In the genomic region with DNA sequence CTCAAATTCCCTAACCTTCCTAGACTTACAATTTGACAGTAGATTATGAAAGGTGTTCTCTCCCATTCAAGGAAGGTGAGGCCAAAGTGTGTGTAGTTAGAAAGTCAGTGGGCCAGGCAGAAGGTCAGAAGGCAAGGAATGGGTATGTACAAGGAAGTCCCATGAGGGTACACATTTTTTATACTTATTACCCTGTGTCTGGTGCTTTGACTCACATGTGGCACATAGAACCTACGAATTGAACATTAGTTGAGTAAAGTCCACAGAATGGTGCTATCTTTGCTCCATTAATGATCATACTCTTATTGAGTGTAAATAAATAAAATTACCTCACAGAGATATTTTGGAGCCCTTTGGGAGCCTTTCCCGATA, we compare ENCODE assay signal across 18 cellular contexts. TPM values are rescaled to one million over a fixed set of nuclear protein-coding genes. Genes with fewer than 3 reads are reported as not detected.
DNase-seq lines count a peak whose midpoint lies in the region; ATAC-seq, FAIRE-seq and TF ChIP-seq lines count a peak whose summit lies in the region.
"Had no signal": no experiment of that assay in that cellular context is flagged by ENCODE, and none has a peak within 500 bp of the region (broad histone marks: within the 10 kb centered on the region; RNA-seq: fewer than 3 reads in every experiment).

No MANE protein-coding gene starts in this region.

- no peak overlapping the region for H3K4me3 Mint-ChIP-seq in Caco-2 (ENCODE audit: unreplicated experiment)
- no peak overlapping the region for H3K4me3 Mint-ChIP-seq in central memory CD8-positive, alpha-beta T cell
- no peak overlapping the region for H3K4me3 Mint-ChIP-seq in stimulated activated effector memory CD8-positive, alpha-beta T cell treated with anti-CD3 and anti-CD28 coated beads, Interleukin-12 subunit alpha, Interleukin-12 subunit beta, amount 100 ng/mL, for 72 hours

- H3K27me3 Mint-ChIP-seq in Caco-2 (ENCODE audit: insufficient read depth, unreplicated experiment): no peaks in the 10 kb centered on the region
- no peaks in the 10 kb centered on the region for H3K27me3 Mint-ChIP-seq in central memory CD8-positive, alpha-beta T cell

- H3K27me3 ChIP-seq in Caco-2 (replicated peaks; ENCODE audit: control insufficient read depth, insufficient read depth, low read length) (no peaks in the 10 kb centered on the region), lung (ENCODE audit: control insufficient read depth, insufficient read depth) (no peaks in the 10 kb centered on the region)
- H3K27me3 ChIP-seq: MG63 had no signal

- H3K4me1 Mint-ChIP-seq in Caco-2 (ENCODE audit: low read depth, unreplicated experiment): peaks cover 33% of the 10 kb centered on the region
- peaks cover 68% of the 10 kb centered on the region for H3K4me1 Mint-ChIP-seq in central memory CD8-positive, alpha-beta T cell
- H3K4me1 Mint-ChIP-seq in stimulated activated effector memory CD8-positive, alpha-beta T cell treated with anti-CD3 and anti-CD28 coated beads, Interleukin-12 subunit alpha, Interleukin-12 subunit beta, amount 100 ng/mL, for 72 hours: peaks cover 46% of the 10 kb centered on the region

- POLR2A ChIA-PET in Caco-2 (lab: Charles Lee): interaction anchor here (0.6 kb wide), 1 partner anchor 1831 kb away, joined by 6 read pairs; no protein-coding TSS in a partner anchor

- H3K36me3 Mint-ChIP-seq in Caco-2 (ENCODE audit: insufficient read depth, unreplicated experiment): peaks cover 24% of the 10 kb centered on the region
- peaks cover 30% of the 10 kb centered on the region for H3K36me3 Mint-ChIP-seq in central memory CD8-positive, alpha-beta T cell (ENCODE audit: insufficient read depth)
- H3K36me3 Mint-ChIP-seq in stimulated activated effector memory CD8-positive, alpha-beta T cell treated with anti-CD3 and anti-CD28 coated beads, Interleukin-12 subunit alpha, Interleukin-12 subunit beta, amount 100 ng/mL, for 72 hours: peaks cover 23% of the 10 kb centered on the region

- BruUV-seq in Caco-2 (replicated peaks; lab: Mats Ljungman, UMichigan): no TSS peak

- no peaks in the 10 kb centered on the region; the same call in 1 of the 2 replicates for H3K36me3 ChIP-seq in Caco-2 (ENCODE audit: control insufficient read depth, insufficient read depth, low read length)
- no peaks in the 10 kb centered on the region for H3K36me3 ChIP-seq in lung (ENCODE audit: control insufficient read depth in 2 of 2, insufficient read depth in 2 of 2, low read length in 2 of 2)
- H3K36me3 ChIP-seq: BE2C, MG63, SJSA1 had no signal

- no peak for TF ChIP-seq CTCF in Caco-2 (IDR thresholded peaks at IDR 0.05; ENCODE audit: insufficient read depth in 1 of 2, low read depth in 1 of 2, low read length in 1 of 2, severe bottlenecking in 1 of 2, unreplicated experiment in 1 of 2)
- no peak for TF ChIP-seq CTCF in lung (IDR thresholded peaks at IDR 0.05; ENCODE audit: control extremely low read depth, extremely low read depth)

- H3K4me1 ChIP-seq in Caco-2 (peaks cover 46% of the 10 kb centered on the region), lung (ENCODE audit: control insufficient read depth in 2 of 2, insufficient read depth in 2 of 2, low read length in 2 of 2) (peaks cover 0 to 2% of the 10 kb centered on the region in 2 donors)
- H3K4me1 ChIP-seq: BE2C, SJSA1 had no signal

- ATAC-seq in central memory CD8-positive, alpha-beta T cell (replicated peaks; ENCODE audit: extremely low read depth, poor library complexity, severe bottlenecking): no peak
- peak; percentile 37 for ATAC-seq in lung (ENCODE audit: insufficient read depth, low FRiP score)
- ATAC-seq in stimulated activated effector memory CD8-positive, alpha-beta T cell treated with anti-CD3 and anti-CD28 coated beads, Interleukin-12 subunit alpha, Interleukin-12 subunit beta, amount 100 ng/mL, for 72 hours: no peak
- no peak for ATAC-seq in GM18519 (IDR thresholded peaks at IDR 0.05; ENCODE audit: low FRiP score, unreplicated experiment)

- no peak overlapping the region for H3K4me3 ChIP-seq in Caco-2 (ENCODE audit: low read depth, low read length)
- no peak overlapping the region for H3K4me3 ChIP-seq in lung
- H3K4me3 ChIP-seq: MG63, SJSA1 had no signal

- intact Hi-C loops in Caco-2 (cut with micrococcal nuclease; ENCODE audit: unreplicated experiment): loop anchor here (1.0 kb wide), 1 partner anchor 56 kb away; no protein-coding TSS in a partner anchor

- H3K27ac ChIP-seq in lung (ENCODE audit: low read depth in 1 of 2, low read length in 1 of 2): no peak overlapping the region
- H3K27ac ChIP-seq: KMS-11, SJSA1 had no signal

- H3K9me3 Mint-ChIP-seq in Caco-2 (ENCODE audit: unreplicated experiment): peaks cover 9% of the 10 kb centered on the region
- no peaks in the 10 kb centered on the region for H3K9me3 Mint-ChIP-seq in central memory CD8-positive, alpha-beta T cell
- peaks cover 2% of the 10 kb centered on the region for H3K9me3 Mint-ChIP-seq in stimulated activated effector memory CD8-positive, alpha-beta T cell treated with anti-CD3 and anti-CD28 coated beads, Interleukin-12 subunit alpha, Interleukin-12 subunit beta, amount 100 ng/mL, for 72 hours

- FAIRE-seq in urothelium cell line (lab: Jason Lieb, UNC): no peak
- FAIRE-seq: GM19239 had no signal

- DNase-seq in Caco-2: no peak
- DNase-seq in central memory CD8-positive, alpha-beta T cell (ENCODE audit: low spot score in 2 of 2): no peak
- no peak for DNase-seq in lung (ENCODE audit: low spot score)
- no peak for DNase-seq in stimulated activated effector memory CD8-positive, alpha-beta T cell treated with anti-CD3 and anti-CD28 coated beads, Interleukin-12 subunit alpha, Interleukin-12 subunit beta, amount 100 ng/mL, for 72 hours (ENCODE audit: low spot score in 2 of 2)
- no peak for DNase-seq in GM19240 (ENCODE audit: insufficient read length, low spot score)
- no peak for DNase-seq in NCI-H748 (lab: John Stamatoyannopoulos, UW; ENCODE audit: unreplicated experiment)
- DNase-seq in urothelium cell line (ENCODE audit: low spot score): no peak
- DNase-seq: BE2C, H7, MG63, NCI-H1092 treated with DMSO at 0.1 percent for 48 hours, NCI-H1694, NCI-H345, NCI-H69 had no signal

- H3K27ac Mint-ChIP-seq in Caco-2 (ENCODE audit: unreplicated experiment): peak overlapping the region; percentile 72
- peak overlapping the region; percentile 61 for H3K27ac Mint-ChIP-seq in central memory CD8-positive, alpha-beta T cell (ENCODE audit: low read depth)
- peak overlapping the region; percentile 76 for H3K27ac Mint-ChIP-seq in stimulated activated effector memory CD8-positive, alpha-beta T cell treated with anti-CD3 and anti-CD28 coated beads, Interleukin-12 subunit alpha, Interleukin-12 subunit beta, amount 100 ng/mL, for 72 hours

- 88 to 89% methylated on average over 2 of the region's 2 CpGs for WGBS in lung, 2 donors

- H3K9me3 ChIP-seq in Caco-2 (no peaks in the 10 kb centered on the region), lung (ENCODE audit: control insufficient read depth in 2 of 2, insufficient read depth in 1 of 2, low read length in 1 of 2) (no peaks in the 10 kb centered on the region)
- H3K9me3 ChIP-seq: BE2C, MG63, SJSA1 had no signal

- CTCF ChIA-PET in Caco-2 (lab: Charles Lee): interaction anchor here (0.8 kb wide), 1 partner anchor 86 kb away, joined by 4 read pairs; no protein-coding TSS in a partner anchor

RNA-seq across cellular contexts. Expression of a gene that starts 55.4 kb away (rescaled TPM):
- total RNA-seq in Caco-2 (2022) (85.6 and 89.4 TPM in 2 replicates), lung (10 to 100 TPM; 17.7 to 33.6 TPM)
- polyA plus RNA-seq in lung: 1 to 10 TPM; 6.0 to 9.8 TPM
